In genomic region chr2:118371500-118371899, GRCh38 we compare ENCODE assay signal across 1 cellular context.
TF ChIP-seq lines count a peak whose summit lies in the region.

No MANE protein-coding gene starts in this region.

TF ChIP-seq in HepG2, 621 proteins besides CTCF, POLR2A, EP300 and RAD21 (continued from another document):
- TF ChIP-seq ZNF770 (CRISPR knock-in tag; IDR thresholded peaks at IDR 0.05) (no peak), ZNF34 (CRISPR knock-in tag; IDR thresholded peaks at IDR 0.05; ENCODE audit: borderline replicate concordance) (no peak), ZNF142 (CRISPR knock-in tag; IDR thresholded peaks at IDR 0.05) (no peak), ZNF75D (CRISPR knock-in tag; IDR thresholded peaks at IDR 0.05; ENCODE audit: borderline replicate concordance) (no peak), ZSCAN22 (CRISPR knock-in tag; IDR thresholded peaks at IDR 0.05) (no peak), POGK (CRISPR knock-in tag; conservative IDR thresholded peaks at IDR 0.05) (no peak), ZNF280D (CRISPR knock-in tag; IDR thresholded peaks at IDR 0.05) (no peak), ZFP37 (CRISPR knock-in tag; IDR thresholded peaks at IDR 0.05; ENCODE audit: borderline replicate concordance) (no peak), ZNF552 (CRISPR knock-in tag; IDR thresholded peaks at IDR 0.05; ENCODE audit: borderline replicate concordance) (no peak), SIN3A (IDR thresholded peaks at IDR 0.05; ENCODE audit: borderline replicate concordance, low read depth, low read length) (no peak), ZNF569 (CRISPR knock-in tag; IDR thresholded peaks at IDR 0.05; ENCODE audit: borderline replicate concordance) (no peak), ZNF224 (CRISPR knock-in tag; IDR thresholded peaks at IDR 0.05) (0 out of 2 replicates have a peak, but pooled peaks have one; percentile 44)
